19 cellular contexts compared by ENCODE assay signal in genomic region chr3:10373686-10374261, GRCh38. TPM values are rescaled to one million over a fixed set of nuclear protein-coding genes. Genes with fewer than 3 reads are reported as not detected.
DNase-seq lines count a peak whose midpoint lies in the region; ATAC-seq, FAIRE-seq and TF ChIP-seq lines count a peak whose summit lies in the region.
"Had no signal": no experiment of that assay in that cellular context is flagged by ENCODE, and none has a peak within 500 bp of the region (broad histone marks: within the 10 kb centered on the region; RNA-seq: fewer than 3 reads in every experiment).

No MANE protein-coding gene starts in this region.

- H4K8ac ChIP-seq in IMR-90 (ENCODE audit: low read depth in 2 of 2, low read length in 2 of 2): peak overlapping the region in 1 of 2 experiments; percentile 58; a peak in 1 of 4 replicates

- peak overlapping the region; percentile 36; the same call in 1 of the 2 replicates for H3K4ac ChIP-seq in IMR-90 (ENCODE audit: low read depth, low read length)

- no peak overlapping the region for H3K9ac ChIP-seq in IMR-90 (ENCODE audit: low read depth, low read length)
- no peak overlapping the region for H3K9ac ChIP-seq in adipocyte (ENCODE audit: low read length)
- H3K9ac ChIP-seq: KMS-11 had no signal

- FAIRE-seq in GM12891 (lab: Jason Lieb, UNC) (no peak), GM19239 (lab: Jason Lieb, UNC) (no peak)
- FAIRE-seq: islet of Langerhans had no signal

- TF ChIP-seq RAD21 in IMR-90 (IDR thresholded peaks at IDR 0.05; ENCODE audit: low read length): no peak

- in situ Hi-C loops in IMR-90 (cut with MboI; ENCODE audit: low sequenced_read_pairs) (loop anchor here (5.0 kb wide), 1 partner anchor 64 kb away; no protein-coding TSS in a partner anchor), GM13976 (cut with MboI; ENCODE audit: low sequenced_read_pairs, unreplicated experiment) (loop anchor here (25.0 kb wide), 1 partner anchor 364 kb away; no protein-coding TSS in a partner anchor)

- POLR2A ChIA-PET in IMR-90 (lab: Charles Lee; ENCODE audit: unreplicated experiment): no interaction called here

- no peak for TF ChIP-seq POLR2A in IMR-90 (IDR thresholded peaks at IDR 0.05; ENCODE audit: low read depth, low read length)
- no peak for TF ChIP-seq POLR2A in GM12891 (IDR thresholded peaks at IDR 0.05; ENCODE audit: low read depth, low read length)

- H3K27me3 ChIP-seq in IMR-90 (ENCODE audit: control insufficient read depth, insufficient read depth, low read length) (peaks cover 17% of the 10 kb centered on the region), adipocyte (replicated peaks; ENCODE audit: control insufficient read depth, insufficient read depth, low read length) (peaks cover 25% of the 10 kb centered on the region)
- H3K27me3 ChIP-seq: ovary had no signal

- no peak overlapping the region for H4K5ac ChIP-seq in IMR-90 (ENCODE audit: low read depth, low read length)

- peaks cover 4% of the 10 kb centered on the region for H3K9me3 ChIP-seq in IMR-90 (ENCODE audit: control insufficient read depth, insufficient read depth, low read length)
- H3K9me3 ChIP-seq in adipocyte (ENCODE audit: control insufficient read depth, low read length): peaks cover 5% of the 10 kb centered on the region
- H3K9me3 ChIP-seq: mucosa of descending colon, ovary, thoracic aorta had no signal

- no peak overlapping the region for H3K23ac ChIP-seq in IMR-90 (ENCODE audit: low read depth, low read length)

- H3K4me2 ChIP-seq in IMR-90 (ENCODE audit: low read depth, low read length): no peak overlapping the region
- H3K4me2 ChIP-seq: KMS-11 had no signal

- dilution Hi-C loops in IMR-90 (cut with HindIII; ENCODE audit: low sequenced_read_pairs, unreplicated experiment): no loop called here

- H3K14ac ChIP-seq in IMR-90 (replicated peaks; ENCODE audit: low read depth, low read length): peak overlapping the region; percentile 34; the same call in 1 of the 2 replicates

- no peak overlapping the region for H2AK9ac ChIP-seq in IMR-90 (replicated peaks; ENCODE audit: low read depth, low read length, poor library complexity)

- H3K4me1 ChIP-seq in IMR-90 (ENCODE audit: control insufficient read depth, insufficient read depth, low read length): peaks cover 10% of the 10 kb centered on the region
- H3K4me1 ChIP-seq in adipocyte (ENCODE audit: control insufficient read depth, insufficient read depth, low read length): no peaks in the 10 kb centered on the region

- peak; percentile 44 for DNase-seq in AG20443 (ENCODE audit: low spot score)
- peak; percentile 69 for DNase-seq in IMR-90
- DNase-seq in adipocyte (ENCODE audit: low read depth): peak; percentile 29
- DNase-seq in kidney tubule cell (ENCODE audit: low spot score): peak; percentile 13
- DNase-seq in GM12891 (ENCODE audit: insufficient read length, low spot score): no peak
- DNase-seq in GM19239 (ENCODE audit: insufficient read length, low spot score): no peak
- DNase-seq in GM13976 (ENCODE audit: low spot score): no peak
- DNase-seq: activated effector memory CD4-positive, alpha-beta T cell treated with Interleukin-2 at 50 U/mL for 16 hours; AML-193; DMS53; effector CD8-positive, alpha-beta T cell; mucosa of descending colon; NCI-H2081; ovary; stimulated activated CD4-positive, alpha-beta T cell treated with anti-CD3 and anti-CD28 coated beads, Interleukin-12 subunit alpha, Interleukin-12 subunit beta, amount 100 ng/mL, for 4 hours had no signal

- H2BK120ac ChIP-seq in IMR-90 (ENCODE audit: low read depth, low read length): peak overlapping the region; percentile 58; the same call in 1 of the 2 replicates

- H4K91ac ChIP-seq in IMR-90 (ENCODE audit: insufficient read depth, low read depth, low read length): 0 out of 2 replicates have a peak overlapping the region, but pooled peaks have one; percentile 33

- CTCF ChIA-PET in IMR-90 (lab: Yijun Ruan, JAX): no interaction called here

- WGBS in IMR-90 (ENCODE audit: extremely low coverage in 2 of 2, insufficient read length in 1 of 2), 2 experiments: 83% methylated on average over 4 of the region's 11 CpGs; no CpG with 5 or more reads in 1 of the 2 experiments

- H3K9me1 ChIP-seq in IMR-90 (ENCODE audit: insufficient read depth, low read length): peaks cover 3% of the 10 kb centered on the region; the same call in 1 of the 2 replicates

- H2AK5ac ChIP-seq in IMR-90 (ENCODE audit: low read depth, low read length): peak overlapping the region; percentile 56; the same call in 1 of the 2 replicates

- no peak overlapping the region for H2BK5ac ChIP-seq in IMR-90 (ENCODE audit: low read depth, low read length, poor library complexity, severe bottlenecking)

- intact Hi-C loops in IMR-90 (cut with micrococcal nuclease): no loop called here

- no peaks in the 10 kb centered on the region for H3K79me1 ChIP-seq in IMR-90 (ENCODE audit: low read depth in 1 of 2, low read length in 2 of 2)

- peak overlapping the region; percentile 6 for H2AFZ ChIP-seq in IMR-90 (replicated peaks; ENCODE audit: low read length, poor library complexity)

- TF ChIP-seq CTCF in IMR-90 (conservative IDR thresholded peaks at IDR 0.05; ENCODE audit: low read depth, low read length) (no peak), GM13976 (IDR thresholded peaks at IDR 0.05; ENCODE audit: borderline replicate concordance, control extremely low read depth, extremely low read depth, insufficient read depth, missing control alignments) (no peak)

- ATAC-seq in IMR-90 (ENCODE audit: low read depth) (peak; percentile 15; the same call in 1 of the 2 replicates), HG03342 (IDR thresholded peaks at IDR 0.05; ENCODE audit: unreplicated experiment) (no peak)
- ATAC-seq: mucosa of descending colon had no signal

- no peak overlapping the region for H3K27ac ChIP-seq in IMR-90 (ENCODE audit: insufficient read depth, low read length)
- H3K27ac ChIP-seq: KMS-11, ovary, thoracic aorta had no signal

- no peak overlapping the region for H3K56ac ChIP-seq in IMR-90 (ENCODE audit: extremely low read depth, insufficient read depth, low read length)

- BruUV-seq in IMR-90 (replicated peaks; lab: Mats Ljungman, UMichigan): no TSS peak

- H2BK20ac ChIP-seq in IMR-90 (ENCODE audit: low read depth, low read length): peak overlapping the region; percentile 31; the same call in 1 of the 2 replicates

- H3K18ac ChIP-seq in IMR-90 (ENCODE audit: low read depth, low read length): no peak overlapping the region

- H3K4me3 ChIP-seq in IMR-90 (ENCODE audit: insufficient read depth, low read depth, low read length): no peak overlapping the region
- H3K4me3 ChIP-seq in adipocyte (ENCODE audit: low read length): no peak overlapping the region
- H3K4me3 ChIP-seq: mucosa of descending colon, ovary, thoracic aorta had no signal

- no peak overlapping the region for H2BK15ac ChIP-seq in IMR-90 (ENCODE audit: low read depth, low read length)

- H3K36me3 ChIP-seq in IMR-90 (ENCODE audit: control insufficient read depth, insufficient read depth, low read length) (no peaks in the 10 kb centered on the region), adipocyte (ENCODE audit: control insufficient read depth, insufficient read depth, low read length, severe bottlenecking) (no peaks in the 10 kb centered on the region)
- H3K36me3 ChIP-seq: ovary, thoracic aorta had no signal

- no peaks in the 10 kb centered on the region for H4K20me1 ChIP-seq in IMR-90 (ENCODE audit: insufficient read depth, low read length)

TF ChIP-seq in IMR-90, 13 proteins besides CTCF, POLR2A, EP300 and RAD21 (continues in another document):
- TF ChIP-seq, protein P1, sequence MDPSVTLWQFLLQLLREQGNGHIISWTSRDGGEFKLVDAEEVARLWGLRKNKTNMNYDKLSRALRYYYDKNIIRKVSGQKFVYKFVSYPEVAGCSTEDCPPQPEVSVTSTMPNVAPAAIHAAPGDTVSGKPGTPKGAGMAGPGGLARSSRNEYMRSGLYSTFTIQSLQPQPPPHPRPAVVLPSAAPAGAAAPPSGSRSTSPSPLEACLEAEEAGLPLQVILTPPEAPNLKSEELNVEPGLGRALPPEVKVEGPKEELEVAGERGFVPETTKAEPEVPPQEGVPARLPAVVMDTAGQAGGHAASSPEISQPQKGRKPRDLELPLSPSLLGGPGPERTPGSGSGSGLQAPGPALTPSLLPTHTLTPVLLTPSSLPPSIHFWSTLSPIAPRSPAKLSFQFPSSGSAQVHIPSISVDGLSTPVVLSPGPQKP (IDR thresholded peaks at IDR 0.05; ENCODE audit: borderline replicate concordance, low read depth, low read length): no peak
- TF ChIP-seq MXI1 (IDR thresholded peaks at IDR 0.05; ENCODE audit: borderline replicate concordance, low read depth, low read length): no peak

TF ChIP-seq in GM12891, 5 proteins besides CTCF, POLR2A, EP300 and RAD21:
- TF ChIP-seq SPI1 (IDR thresholded peaks at IDR 0.05; ENCODE audit: low read depth, low read length) (no peak), POU2F2 (IDR thresholded peaks at IDR 0.05; ENCODE audit: low read depth, low read length) (no peak), POLR2AphosphoS5 (IDR thresholded peaks at IDR 0.05; ENCODE audit: low read depth, low read length) (no peak), PAX5 (IDR thresholded peaks at IDR 0.05; ENCODE audit: insufficient read depth, low read length, severe bottlenecking) (no peak), TAF1 (IDR thresholded peaks at IDR 0.05; ENCODE audit: low read depth, low read length) (no peak)
TF ChIP-seq in GM12891: peak in this region for 0.

RNA-seq across cellular contexts. Expression of gene SEC13, which starts 52.9 kb away (rescaled TPM):
- total RNA-seq in IMR-90 (2012; rRNA removed): 443 and 475 TPM in 2 replicates
- polyA plus RNA-seq in IMR-90 (2012; rRNA removed): 364 and 377 TPM in 2 replicates
- 372 and 417 TPM in 2 replicates for polyA plus RNA-seq in IMR-90 (2012; cell fraction: cytosol; rRNA removed)
- 300 and 409 TPM in 2 replicates for polyA plus RNA-seq in IMR-90 (2012; cell fraction: nucleus; rRNA removed; ENCODE audit: low replicate concordance)
- polyA plus RNA-seq in GM12891 (2012; ENCODE audit: low read depth, missing spikeins): 82.7 TPM

Comparison
In these comparisons a context has a peak if more than half of its experiments do, and no peak if none do; other contexts are left out.
1. DNase-seq: peak in AG20443 (single experiment), IMR-90 (single experiment), adipocyte (single experiment) and kidney tubule cell (single experiment); none in GM12891 (single experiment), GM19239 (single experiment) and GM13976 (single experiment).